Comparison of ENCODE assay signal across 26 cellular contexts in the genomic region with DNA sequence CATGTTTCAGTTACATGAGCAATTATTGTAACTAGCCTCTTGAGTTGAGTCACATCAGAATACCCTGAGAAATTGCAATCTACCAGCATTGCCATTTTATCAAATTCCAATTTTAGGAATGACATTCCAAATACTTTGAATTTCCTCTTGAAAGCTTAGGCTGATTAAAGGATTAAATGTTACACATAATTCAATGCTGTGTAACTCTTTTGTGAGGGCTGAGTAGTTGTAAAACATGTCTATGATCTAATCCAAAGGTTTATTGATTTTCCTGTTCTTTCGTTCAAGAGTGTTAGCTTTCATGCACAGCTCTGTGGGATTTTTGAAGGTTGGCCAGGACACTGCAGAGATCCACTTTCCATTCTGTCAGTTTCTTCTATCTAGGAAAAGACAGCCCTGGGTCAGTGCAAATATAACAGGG.
"Had no signal": no experiment of that assay in that cellular context is flagged by ENCODE, and none has a peak within 500 bp of the region (broad histone marks: within the 10 kb centered on the region; RNA-seq: fewer than 3 reads in every experiment).

No MANE protein-coding gene starts in this region.

- DNase-seq: activated CD4-positive, alpha-beta memory T cell treated with anti-CD3 and anti-CD28 coated beads for 36 hours; activated CD4-positive, alpha-beta T cell treated with anti-CD3 and anti-CD28 coated beads, Interleukin-2, amount 10 ng/mL, durations not matched to agents 7 days and 5 days; activated CD4-positive, CD25-positive, alpha-beta regulatory T cell; activated CD8-positive, alpha-beta memory T cell treated with anti-CD3 and anti-CD28 coated beads for 24 hours; activated gamma-delta T cell treated with Interleukin-2 at 50 U/mL for 16 hours; activated naive CD4-positive, alpha-beta T cell treated with anti-CD3 and anti-CD28 coated beads, Interleukin-2, amount 10 ng/mL, durations not matched to agents 7 days and 5 days; activated naive CD8-positive, alpha-beta T cell treated with anti-CD3 and anti-CD28 coated beads for 36 hours; activated T-cell treated with anti-CD3 and anti-CD28 coated beads for 4 hours; activated T-cell treated with anti-CD3 and anti-CD28 coated beads, Interleukin-2, amount 50 U/mL, for 72 hours; anterior cingulate cortex; NCI-H1092; NCI-H1417; NCI-H1930; NCI-H2107; NCI-H2171 treated with DMSO at 0.1 percent for 48 hours; NCI-H226; NCI-H526; NCI-H774; NK-92 treated with Interleukin-12 subunit alpha and Interleukin-12 subunit beta, amount 100 ng/mL, for 24 hours; PC-3; SHP77 treated with DMSO at 0.1 percent for 48 hours; T-cell; T-helper 2 cell; T1000 had no signal

- H3K27ac ChIP-seq: KMS-11, VCaP had no signal

- H3K9ac ChIP-seq: KMS-11 had no signal

- ATAC-seq: activated T-cell treated with anti-CD3 and anti-CD28 coated beads, Interleukin-2, amount 50 U/mL, for 72 hours; PC-3; T-cell had no signal

- H3K4me2 ChIP-seq: KMS-11 had no signal
